27 cellular contexts compared by ENCODE assay signal in genomic region chr11:95827661-95828060, GRCh38. TPM values are rescaled to one million over a fixed set of nuclear protein-coding genes. Genes with fewer than 3 reads are reported as not detected.
DNase-seq lines count a peak whose midpoint lies in the region; ATAC-seq, FAIRE-seq and TF ChIP-seq lines count a peak whose summit lies in the region.
"Had no signal": no experiment of that assay in that cellular context is flagged by ENCODE, and none has a peak within 500 bp of the region (broad histone marks: within the 10 kb centered on the region; RNA-seq: fewer than 3 reads in every experiment).

No MANE protein-coding gene starts in this region.

- H2AFZ ChIP-seq in astrocyte (ENCODE audit: low read depth, low read length): no peak overlapping the region
- H2AFZ ChIP-seq: GM23338, hepatocyte had no signal

- H3K27ac ChIP-seq in astrocyte (ENCODE audit: low read depth, low read length) (no peak overlapping the region), testis (no peak overlapping the region)
- H3K27ac ChIP-seq: body of pancreas, coronary artery, foreskin keratinocyte, hepatocyte, transverse colon had no signal

- TF ChIP-seq CTCF in astrocyte (IDR thresholded peaks at IDR 0.05; ENCODE audit: insufficient read depth, low read depth, low read length): no peak
- no peak for TF ChIP-seq CTCF in testis (IDR thresholded peaks at IDR 0.05)

- H3K4me3 ChIP-seq in astrocyte (ENCODE audit: insufficient read depth, low read depth, low read length) (no peak overlapping the region), testis (no peak overlapping the region)
- H3K4me3 ChIP-seq: body of pancreas, coronary artery, GM23338, hepatocyte, transverse colon had no signal

- H3K9me3 Mint-ChIP-seq in activated naive CD4-positive, alpha-beta T cell treated with anti-CD3 and anti-CD28 coated beads, Interleukin-2, amount 50 U/mL, for 24 hours: no peaks in the 10 kb centered on the region
- no peaks in the 10 kb centered on the region for H3K9me3 Mint-ChIP-seq in astrocyte (ENCODE audit: unreplicated experiment)
- no peaks in the 10 kb centered on the region for H3K9me3 Mint-ChIP-seq in stimulated activated memory B cell treated with anti-CD40 and anti-IgM and Interleukin-4, amounts not matched to agents 10 μg/mL and 1 μg/mL and 100 μg/mL, for 72 hours
- H3K9me3 Mint-ChIP-seq: activated CD4-positive, alpha-beta T cell treated with anti-CD3 and anti-CD28 coated beads, Interleukin-2, amount 10 ng/mL, durations not matched to agents 24 days and 14 days; activated T-helper 17 cell treated with anti-CD3 and anti-CD28 coated beads, Interleukin-2, amount 50 U/mL, for 72 hours; endodermal cell; GM23338; stimulated activated naive CD8-positive, alpha-beta T cell treated with anti-CD3 and anti-CD28 coated beads, Interleukin-15, amount 100 ng/mL, for 72 hours had no signal

- peaks cover 15% of the 10 kb centered on the region for H3K4me1 Mint-ChIP-seq in activated naive CD4-positive, alpha-beta T cell treated with anti-CD3 and anti-CD28 coated beads, Interleukin-2, amount 50 U/mL, for 24 hours
- peaks cover 16% of the 10 kb centered on the region for H3K4me1 Mint-ChIP-seq in astrocyte (ENCODE audit: low read depth, unreplicated experiment)
- H3K4me1 Mint-ChIP-seq in stimulated activated memory B cell treated with anti-CD40 and anti-IgM and Interleukin-4, amounts not matched to agents 10 μg/mL and 1 μg/mL and 100 μg/mL, for 72 hours: peaks cover 7% of the 10 kb centered on the region
- H3K4me1 Mint-ChIP-seq: GM23338 had no signal

- H3K36me3 Mint-ChIP-seq in activated naive CD4-positive, alpha-beta T cell treated with anti-CD3 and anti-CD28 coated beads, Interleukin-2, amount 50 U/mL, for 24 hours: peaks cover 16% of the 10 kb centered on the region
- H3K36me3 Mint-ChIP-seq in astrocyte (ENCODE audit: low read depth, unreplicated experiment): peaks cover 9% of the 10 kb centered on the region
- peaks cover 51% of the 10 kb centered on the region for H3K36me3 Mint-ChIP-seq in stimulated activated memory B cell treated with anti-CD40 and anti-IgM and Interleukin-4, amounts not matched to agents 10 μg/mL and 1 μg/mL and 100 μg/mL, for 72 hours

- peak overlapping the region; percentile 51 for H3K27ac Mint-ChIP-seq in activated naive CD4-positive, alpha-beta T cell treated with anti-CD3 and anti-CD28 coated beads, Interleukin-2, amount 50 U/mL, for 24 hours
- no peak overlapping the region for H3K27ac Mint-ChIP-seq in astrocyte (ENCODE audit: unreplicated experiment)
- peak overlapping the region; percentile 45 for H3K27ac Mint-ChIP-seq in stimulated activated memory B cell treated with anti-CD40 and anti-IgM and Interleukin-4, amounts not matched to agents 10 μg/mL and 1 μg/mL and 100 μg/mL, for 72 hours
- H3K27ac Mint-ChIP-seq: activated CD4-positive, alpha-beta T cell treated with anti-CD3 and anti-CD28 coated beads, Interleukin-2, amount 10 ng/mL, durations not matched to agents 24 days and 14 days; activated T-helper 17 cell treated with anti-CD3 and anti-CD28 coated beads, Interleukin-2, amount 50 U/mL, for 72 hours; endodermal cell; GM23338; stimulated activated naive CD8-positive, alpha-beta T cell treated with anti-CD3 and anti-CD28 coated beads, Interleukin-15, amount 100 ng/mL, for 72 hours had no signal

- intact Hi-C loops in testis (cut with DNase I; ENCODE audit: low total_unique reads): no loop called here

- no peak overlapping the region for H3K9ac ChIP-seq in astrocyte (ENCODE audit: low read length)

- H3K36me3 ChIP-seq in astrocyte (ENCODE audit: insufficient read depth, low read length) (peaks cover 19% of the 10 kb centered on the region), testis (ENCODE audit: low read depth, missing control alignments) (no peaks in the 10 kb centered on the region)

- H3K4me3 Mint-ChIP-seq in activated naive CD4-positive, alpha-beta T cell treated with anti-CD3 and anti-CD28 coated beads, Interleukin-2, amount 50 U/mL, for 24 hours: no peak overlapping the region
- no peak overlapping the region for H3K4me3 Mint-ChIP-seq in astrocyte (ENCODE audit: unreplicated experiment)
- H3K4me3 Mint-ChIP-seq in stimulated activated memory B cell treated with anti-CD40 and anti-IgM and Interleukin-4, amounts not matched to agents 10 μg/mL and 1 μg/mL and 100 μg/mL, for 72 hours: no peak overlapping the region
- H3K4me3 Mint-ChIP-seq: activated CD4-positive, alpha-beta T cell treated with anti-CD3 and anti-CD28 coated beads, Interleukin-2, amount 10 ng/mL, durations not matched to agents 24 days and 14 days; activated T-helper 17 cell treated with anti-CD3 and anti-CD28 coated beads, Interleukin-2, amount 50 U/mL, for 72 hours; endodermal cell; GM23338; stimulated activated naive CD8-positive, alpha-beta T cell treated with anti-CD3 and anti-CD28 coated beads, Interleukin-15, amount 100 ng/mL, for 72 hours had no signal

- no peaks in the 10 kb centered on the region for H3K27me3 Mint-ChIP-seq in activated naive CD4-positive, alpha-beta T cell treated with anti-CD3 and anti-CD28 coated beads, Interleukin-2, amount 50 U/mL, for 24 hours
- H3K27me3 Mint-ChIP-seq in astrocyte (ENCODE audit: low read depth, unreplicated experiment): no peaks in the 10 kb centered on the region
- H3K27me3 Mint-ChIP-seq in stimulated activated memory B cell treated with anti-CD40 and anti-IgM and Interleukin-4, amounts not matched to agents 10 μg/mL and 1 μg/mL and 100 μg/mL, for 72 hours: no peaks in the 10 kb centered on the region
- H3K27me3 Mint-ChIP-seq: activated CD4-positive, alpha-beta T cell treated with anti-CD3 and anti-CD28 coated beads, Interleukin-2, amount 10 ng/mL, durations not matched to agents 24 days and 14 days; activated T-helper 17 cell treated with anti-CD3 and anti-CD28 coated beads, Interleukin-2, amount 50 U/mL, for 72 hours; stimulated activated naive CD8-positive, alpha-beta T cell treated with anti-CD3 and anti-CD28 coated beads, Interleukin-15, amount 100 ng/mL, for 72 hours had no signal

- H3K9me3 ChIP-seq in astrocyte (ENCODE audit: insufficient read depth, low read depth, low read length) (no peaks in the 10 kb centered on the region), testis (no peaks in the 10 kb centered on the region)
- H3K9me3 ChIP-seq: BE2C, body of pancreas, transverse colon had no signal

- no peak for ATAC-seq in stimulated activated memory B cell treated with anti-CD40 and anti-IgM and Interleukin-4, amounts not matched to agents 10 μg/mL and 1 μg/mL and 100 μg/mL, for 72 hours
- ATAC-seq in GM18867 (IDR thresholded peaks at IDR 0.05; ENCODE audit: unreplicated experiment): no peak
- ATAC-seq in activated CD4-positive, CD25-positive, alpha-beta regulatory T cell treated with anti-CD3 and anti-CD28 coated beads, Interleukin-2, amount 50 U/mL, for 24 hours: no peak
- ATAC-seq: activated T-helper 17 cell treated with anti-CD3 and anti-CD28 coated beads, Interleukin-2, amount 50 U/mL, for 72 hours; body of pancreas; foreskin keratinocyte; GM23338; HepG2; Panc1; stimulated activated naive CD8-positive, alpha-beta T cell treated with anti-CD3 and anti-CD28 coated beads, Interleukin-15, amount 100 ng/mL, for 72 hours had no signal

- H3K27me3 ChIP-seq in astrocyte (ENCODE audit: insufficient read depth, low read length) (no peaks in the 10 kb centered on the region), testis (no peaks in the 10 kb centered on the region)
- H3K27me3 ChIP-seq: BE2C, body of pancreas, foreskin keratinocyte, hepatocyte, transverse colon had no signal

- FAIRE-seq in astrocyte (lab: Jason Lieb, UNC): peak; percentile 70
- FAIRE-seq: A204.1, HepG2 had no signal

- H3K79me2 ChIP-seq in astrocyte (ENCODE audit: insufficient read depth, low read length): no peaks in the 10 kb centered on the region
- H3K79me2 ChIP-seq: hepatocyte had no signal

- H4K20me1 ChIP-seq in astrocyte (ENCODE audit: insufficient read depth, low read length): no peaks in the 10 kb centered on the region

- H3K4me2 ChIP-seq in astrocyte (ENCODE audit: low read length): no peak overlapping the region
- H3K4me2 ChIP-seq: GM23338, hepatocyte had no signal

- no peak for DNase-seq in activated naive CD4-positive, alpha-beta T cell treated with Interleukin-2 at 50 U/mL for 16 hours
- no peak for DNase-seq in astrocyte (ENCODE audit: low read depth)
- peak; percentile 44 for DNase-seq in fibroblast of peridontal ligament (ENCODE audit: extremely low read depth)
- no peak for DNase-seq in testis
- DNase-seq: activated CD4-positive, alpha-beta T cell treated with anti-CD3 and anti-CD28 coated beads, Interleukin-2, amount 10 ng/mL, durations not matched to agents 24 days and 14 days; BE2C; body of pancreas; DMS53; endodermal cell; foreskin keratinocyte; GF-D8; NCI-H1436; NCI-H524; stimulated activated CD4-positive, alpha-beta T cell treated with anti-CD3 and anti-CD28 coated beads, Interleukin-4, amount 100 ng/mL, for 4 hours; stimulated activated naive CD8-positive, alpha-beta T cell treated with anti-CD3 and anti-CD28 coated beads, Interleukin-15, amount 100 ng/mL, for 72 hours; transverse colon had no signal

- 92 to 94% methylated on average over 4 of the region's 4 CpGs for WGBS in testis, 2 donors

- TF ChIP-seq POLR2A in testis (IDR thresholded peaks at IDR 0.05): no peak

- peaks cover 19% of the 10 kb centered on the region for H3K4me1 ChIP-seq in astrocyte (ENCODE audit: insufficient read depth, low read length)
- no peaks in the 10 kb centered on the region for H3K4me1 ChIP-seq in testis
- H3K4me1 ChIP-seq: BE2C, body of pancreas, transverse colon had no signal

RNA-seq across cellular contexts. Expression of gene CEP57, which starts 37.4 kb away (rescaled TPM):
- total RNA-seq in astrocyte (23.4 and 23.5 TPM in 2 replicates), testis (10 to 100 TPM; 56.8 to 69.3 TPM)
- 52.5 TPM for polyA plus RNA-seq in testis (ENCODE audit: insufficient read depth, low read depth, low replicate concordance)

RNA-seq across cellular contexts. Expression of gene FAM76B, which starts 38.1 kb away (rescaled TPM):
- total RNA-seq in astrocyte (19.7 and 26.1 TPM in 2 replicates), testis (100 to 1,000 TPM in 1 of 2 donors, 10 to 100 TPM in 1; 81.0 to 122 TPM)
- 53.7 TPM for polyA plus RNA-seq in testis (ENCODE audit: insufficient read depth, low read depth, low replicate concordance)
